Comparison of ENCODE assay signal across 1 cellular context in the genomic region with DNA sequence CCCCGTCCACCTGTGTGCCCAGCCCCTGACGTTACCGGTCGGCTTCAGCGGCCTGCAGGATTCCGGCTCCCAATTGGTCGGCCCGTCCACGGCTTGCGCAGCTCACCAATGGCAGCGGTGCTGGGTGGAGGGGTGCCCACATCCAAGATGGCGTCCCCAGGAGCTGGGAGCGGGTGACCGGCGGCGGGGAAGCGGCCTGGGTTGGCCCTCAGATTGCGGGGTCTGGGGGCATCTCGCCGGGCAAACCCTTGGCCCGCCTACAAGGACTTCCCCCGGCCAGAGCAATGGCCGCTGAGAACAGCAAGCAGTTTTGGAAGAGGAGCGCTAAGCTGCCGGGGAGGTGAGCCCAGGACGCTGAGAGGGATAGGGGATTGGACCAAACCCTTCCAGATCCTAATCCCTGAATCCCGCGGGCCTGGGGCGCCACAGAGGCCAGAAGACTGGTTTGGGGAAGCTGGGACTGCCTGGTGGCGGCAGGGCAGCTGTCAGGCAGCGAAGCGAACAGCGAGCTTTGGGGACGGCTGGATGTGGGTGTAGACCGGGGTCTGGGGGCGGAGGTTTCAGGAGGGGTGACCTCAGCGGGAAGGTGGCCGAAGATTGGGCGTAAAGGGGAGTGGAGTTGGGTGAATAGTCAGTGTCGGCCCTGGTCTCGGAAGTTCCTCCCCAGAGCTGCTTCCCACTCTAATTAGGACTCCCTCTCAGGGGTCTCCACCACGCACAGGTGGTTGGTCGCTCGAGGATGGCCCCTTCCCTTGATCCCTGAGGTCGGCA.
TF ChIP-seq lines count a peak whose summit lies in the region.

TBC1D22B (plus strand) TSS at position 139 of the 771 bp plus-strand sequence; CDS start at position 285, 146 bp downstream.
TMEM217 (minus strand) TSS at position 511 of the 771 bp plus-strand sequence. CDS start 39,114 bp downstream, outside the sequence.

TF ChIP-seq in IMR-90, 13 proteins besides CTCF, POLR2A, EP300 and RAD21:
- no peak for TF ChIP-seq BHLHE40 (IDR thresholded peaks at IDR 0.05; ENCODE audit: low read depth, low read length)
- TF ChIP-seq CHD1 (IDR thresholded peaks at IDR 0.05; ENCODE audit: low read depth, low read length) = peak; percentile 26; the same call in 1 of the 2 replicates
- no peak for TF ChIP-seq RFX5 (IDR thresholded peaks at IDR 0.05; ENCODE audit: low read depth, low read length)
- peak; percentile 39; the same call in 1 of the 2 replicates for TF ChIP-seq FOS (IDR thresholded peaks at IDR 0.05; ENCODE audit: low read depth, low read length)
- TF ChIP-seq, protein P1, sequence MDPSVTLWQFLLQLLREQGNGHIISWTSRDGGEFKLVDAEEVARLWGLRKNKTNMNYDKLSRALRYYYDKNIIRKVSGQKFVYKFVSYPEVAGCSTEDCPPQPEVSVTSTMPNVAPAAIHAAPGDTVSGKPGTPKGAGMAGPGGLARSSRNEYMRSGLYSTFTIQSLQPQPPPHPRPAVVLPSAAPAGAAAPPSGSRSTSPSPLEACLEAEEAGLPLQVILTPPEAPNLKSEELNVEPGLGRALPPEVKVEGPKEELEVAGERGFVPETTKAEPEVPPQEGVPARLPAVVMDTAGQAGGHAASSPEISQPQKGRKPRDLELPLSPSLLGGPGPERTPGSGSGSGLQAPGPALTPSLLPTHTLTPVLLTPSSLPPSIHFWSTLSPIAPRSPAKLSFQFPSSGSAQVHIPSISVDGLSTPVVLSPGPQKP (IDR thresholded peaks at IDR 0.05; ENCODE audit: borderline replicate concordance, low read depth, low read length) = no peak
- no peak for TF ChIP-seq CEBPB (IDR thresholded peaks at IDR 0.05; ENCODE audit: low read depth, low read length)
- TF ChIP-seq MAZ (IDR thresholded peaks at IDR 0.05; ENCODE audit: borderline replicate concordance, low read depth, low read length) = peak; percentile 37; the same call in 1 of the 2 replicates
- TF ChIP-seq, protein P2, sequence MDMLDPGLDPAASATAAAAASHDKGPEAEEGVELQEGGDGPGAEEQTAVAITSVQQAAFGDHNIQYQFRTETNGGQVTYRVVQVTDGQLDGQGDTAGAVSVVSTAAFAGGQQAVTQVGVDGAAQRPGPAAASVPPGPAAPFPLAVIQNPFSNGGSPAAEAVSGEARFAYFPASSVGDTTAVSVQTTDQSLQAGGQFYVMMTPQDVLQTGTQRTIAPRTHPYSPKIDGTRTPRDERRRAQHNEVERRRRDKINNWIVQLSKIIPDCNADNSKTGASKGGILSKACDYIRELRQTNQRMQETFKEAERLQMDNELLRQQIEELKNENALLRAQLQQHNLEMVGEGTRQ (IDR thresholded peaks at IDR 0.05; ENCODE audit: low read depth, low read length) = no peak
- no peak for TF ChIP-seq NFE2L2 (IDR thresholded peaks at IDR 0.05; ENCODE audit: low read depth, low read length)
- TF ChIP-seq MAFK (IDR thresholded peaks at IDR 0.05; ENCODE audit: low read depth, low read length) = no peak
